Comparison of ENCODE assay signal across 1 cellular context in genomic region chr6:79430913-79431312, GRCh38.
TF ChIP-seq lines count a peak whose summit lies in the region.

No MANE protein-coding gene starts in this region.

TF ChIP-seq in GM23338, 12 proteins besides CTCF, POLR2A, EP300 and RAD21 (continued from another document):
- TF ChIP-seq ZNF462 (CRISPR knock-in tag; IDR thresholded peaks at IDR 0.05) (no peak), ETS1 (IDR thresholded peaks at IDR 0.05) (no peak), EZH2 (IDR thresholded peaks at IDR 0.05; ENCODE audit: low read depth, unreplicated experiment) (no peak), ZNF331 (CRISPR knock-in tag; IDR thresholded peaks at IDR 0.05; ENCODE audit: low read depth) (no peak), NANOG (IDR thresholded peaks at IDR 0.05; ENCODE audit: borderline replicate concordance) (no peak), REST (IDR thresholded peaks at IDR 0.05; ENCODE audit: unreplicated experiment) (no peak), EZH2phosphoT487 (IDR thresholded peaks at IDR 0.05; ENCODE audit: unreplicated experiment) (no peak), POLR2AphosphoS5 (IDR thresholded peaks at IDR 0.05; ENCODE audit: low read depth) (no peak)
